In genomic region chrX:149518236-149518635, GRCh38 we compare ENCODE assay signal across 20 cellular contexts. TPM values are rescaled to one million over a fixed set of nuclear protein-coding genes. Genes with fewer than 3 reads are reported as not detected.
DNase-seq lines count a peak whose midpoint lies in the region; ATAC-seq, FAIRE-seq and TF ChIP-seq lines count a peak whose summit lies in the region.
"Had no signal": no experiment of that assay in that cellular context is flagged by ENCODE, and none has a peak within 500 bp of the region (broad histone marks: within the 10 kb centered on the region; RNA-seq: fewer than 3 reads in every experiment).

No MANE protein-coding gene starts in this region.

- no peak for TF ChIP-seq CTCF in endothelial cell of umbilical vein (IDR thresholded peaks at IDR 0.05; ENCODE audit: extremely low read depth in 1 of 2, insufficient read depth in 1 of 2, low read depth in 1 of 2, low read length in 2 of 2)
- no peak for TF ChIP-seq CTCF in left ventricle myocardium inferior (IDR thresholded peaks at IDR 0.05; ENCODE audit: borderline replicate concordance)

- H3K4me1 Mint-ChIP-seq in T-cell: peaks cover 31 to 58% (median 35%) of the 10 kb centered on the region in 3 donors

- no peak overlapping the region for H3K4me3 Mint-ChIP-seq in T-cell
- H3K4me3 Mint-ChIP-seq: CD4-positive, alpha-beta T cell had no signal

- no TSS peak for BruUV-seq in endothelial cell of umbilical vein (replicated peaks; lab: Mats Ljungman, UMichigan)

- H3K9me3 ChIP-seq in MG63 (no peaks in the 10 kb centered on the region), endothelial cell of umbilical vein (replicated peaks; ENCODE audit: control insufficient read depth, insufficient read depth, low read length) (no peaks in the 10 kb centered on the region), left ventricle myocardium inferior (replicated peaks) (no peaks in the 10 kb centered on the region)
- H3K9me3 ChIP-seq: Caco-2, HAP-1 had no signal

- H3K9me1 ChIP-seq in endothelial cell of umbilical vein (replicated peaks; ENCODE audit: control insufficient read depth, extremely low read depth, insufficient read depth, low read length): no peaks in the 10 kb centered on the region

- dilution Hi-C loops in endothelial cell of umbilical vein (cut with MboI; ENCODE audit: extremely low pct_ligation_motif_present, low sequenced_read_pairs): no loop called here

- H3K4me2 ChIP-seq in endothelial cell of umbilical vein (ENCODE audit: insufficient read depth, low read length): peak overlapping the region; percentile 11

- POLR2A ChIA-PET in endothelial cell of umbilical vein (lab: Charles Lee) (no interaction called here), T-cell (lab: Charles Lee) (interaction anchor here in 1 of 2 donors (0.9 to 1.0 kb wide), 2 partner anchors 17 to 23 kb away, joined by 3 to 6 read pairs; no protein-coding TSS in a partner anchor)

- intact Hi-C loops in endothelial cell of umbilical vein (cut with micrococcal nuclease): loop anchor here (1.0 to 2.0 kb wide), 2 partner anchors 13 to 21 kb away; partner anchors contain the start of gene IDS
- intact Hi-C loops in left ventricle myocardium inferior (cut with micrococcal nuclease): no loop called here

- H3K4me1 ChIP-seq in endothelial cell of umbilical vein (ENCODE audit: control insufficient read depth, extremely low read depth, insufficient read depth, low read length) (peaks cover 18% of the 10 kb centered on the region), left ventricle myocardium inferior (peaks cover 3% of the 10 kb centered on the region)
- H3K4me1 ChIP-seq: HAP-1 had no signal

- no peak overlapping the region for H3K9ac ChIP-seq in endothelial cell of umbilical vein (replicated peaks; ENCODE audit: extremely low read depth, insufficient read depth, low read length)
- H3K9ac ChIP-seq: GM23248 had no signal

- H3K79me2 ChIP-seq in endothelial cell of umbilical vein (ENCODE audit: control insufficient read depth, insufficient read depth, low read length): no peaks in the 10 kb centered on the region

- no peaks in the 10 kb centered on the region for H3K9me3 Mint-ChIP-seq in T-cell
- H3K9me3 Mint-ChIP-seq: CD4-positive, alpha-beta T cell had no signal

- H3K4me3 ChIP-seq in MG63 (no peak overlapping the region), endothelial cell of umbilical vein (replicated peaks in 1 of 3; ENCODE audit: insufficient read depth in 1 of 3, low read depth in 1 of 3, low read length in 3 of 3) (no peak overlapping the region), left ventricle myocardium inferior (no peak overlapping the region)
- H3K4me3 ChIP-seq: GM23248, HAP-1 had no signal

- DNase-seq in activated CD8-positive, alpha-beta memory T cell treated with anti-CD3 and anti-CD28 coated beads for 24 hours: peak; percentile 15
- DNase-seq in activated CD8-positive, alpha-beta memory T cell treated with anti-CD3 and anti-CD28 coated beads, Interleukin-2, amount 50 U/mL, for 48 hours: no peak
- DNase-seq in MG63: peak; percentile 13
- peak; percentile 70 for DNase-seq in endothelial cell of umbilical vein (ENCODE audit: low read depth, low spot score)
- no peak for DNase-seq in SIG-M5 treated with dmso at 0.1 percent for 504 hours (lab: John Stamatoyannopoulos, UW; ENCODE audit: unreplicated experiment)
- DNase-seq in left ventricle myocardium inferior: no peak
- no peak for DNase-seq in T-cell
- DNase-seq: ACHN; Caco-2; CD4-positive, alpha-beta T cell; GM23248 had no signal

- CTCF ChIA-PET in endothelial cell of umbilical vein (lab: Charles Lee): interaction anchor here (1.2 to 1.3 kb wide), 3 partner anchors 9 to 13 kb away, joined by 3 read pairs; partner anchors contain the start of gene IDS
- CTCF ChIA-PET in T-cell (lab: Charles Lee): interaction anchor here in 1 of 2 donors (0.6 kb wide), 1 partner anchor 159 kb away, joined by 3 read pairs; no protein-coding TSS in a partner anchor

- H3K27me3 ChIP-seq in MG63 (no peaks in the 10 kb centered on the region), endothelial cell of umbilical vein (ENCODE audit: control insufficient read depth in 2 of 2, insufficient read depth in 2 of 2, low read length in 2 of 2) (peaks cover 0 to 4% of the 10 kb centered on the region in 2 experiments), left ventricle myocardium inferior (ENCODE audit: low read depth) (no peaks in the 10 kb centered on the region)

- H2AFZ ChIP-seq in endothelial cell of umbilical vein (ENCODE audit: low read depth, low read length): no peak overlapping the region
- H2AFZ ChIP-seq: GM23248 had no signal

- no peak overlapping the region for H3K27ac Mint-ChIP-seq in T-cell
- H3K27ac Mint-ChIP-seq: CD4-positive, alpha-beta T cell had no signal

- H3K36me3 ChIP-seq in MG63 (no peaks in the 10 kb centered on the region), endothelial cell of umbilical vein (ENCODE audit: control insufficient read depth in 2 of 2, extremely low read depth in 1 of 2, insufficient read depth in 2 of 2, low read length in 2 of 2) (no peaks in the 10 kb centered on the region), left ventricle myocardium inferior (no peaks in the 10 kb centered on the region)
- H3K36me3 ChIP-seq: HAP-1 had no signal

- no peaks in the 10 kb centered on the region for H4K20me1 ChIP-seq in endothelial cell of umbilical vein (replicated peaks; ENCODE audit: control insufficient read depth, extremely low read depth, insufficient read depth, low read length)

- no peak for ATAC-seq in T-cell (replicated peaks in 1 of 4)

- H3K27ac ChIP-seq in endothelial cell of umbilical vein (ENCODE audit: insufficient read depth, low read depth, low read length): no peak overlapping the region
- no peak overlapping the region for H3K27ac ChIP-seq in left ventricle myocardium inferior (replicated peaks)
- H3K27ac ChIP-seq: 22Rv1, C4-2B, GM23248 had no signal

- H3K27me3 Mint-ChIP-seq in T-cell: peaks cover 0 to 18% of the 10 kb centered on the region in 2 donors
- H3K27me3 Mint-ChIP-seq: CD4-positive, alpha-beta T cell had no signal

- H3K36me3 Mint-ChIP-seq in T-cell: peaks cover 3% of the 10 kb centered on the region

- FAIRE-seq in endothelial cell of umbilical vein (lab: Jason Lieb, UNC): peak; percentile 88
- FAIRE-seq: D721Med, G401.6, GM12891, GM19239 had no signal

- no peak for TF ChIP-seq POLR2A in endothelial cell of umbilical vein (IDR thresholded peaks at IDR 0.05; ENCODE audit: low read depth, low read length)

TF ChIP-seq in endothelial cell of umbilical vein, 7 proteins besides CTCF, POLR2A, EP300 and RAD21:
- TF ChIP-seq POLR2AphosphoS5 (IDR thresholded peaks at IDR 0.05; ENCODE audit: insufficient read depth, low read depth, low read length) (no peak), MYC (IDR thresholded peaks at IDR 0.05; ENCODE audit: low read depth, low read length) (no peak), FOS (IDR thresholded peaks at IDR 0.05; ENCODE audit: borderline replicate concordance, insufficient read depth, low read length) (peak; percentile 36), EZH2 (IDR thresholded peaks at IDR 0.05; ENCODE audit: borderline replicate concordance, low read depth, low read length, severe bottlenecking) (no peak), MAX (IDR thresholded peaks at IDR 0.05; ENCODE audit: insufficient read depth, insufficient read length) (no peak), JUN (IDR thresholded peaks at IDR 0.05; ENCODE audit: borderline replicate concordance, insufficient read depth, insufficient read length, low read depth) (peak; percentile 37), GATA2 (IDR thresholded peaks at IDR 0.05; ENCODE audit: insufficient read depth, insufficient read length, low read depth, low read length) (peak; percentile 72)

RNA-seq across cellular contexts. Expression of gene IDS, which starts 13.1 kb away (rescaled TPM):
- total RNA-seq in MG63 (2014; rRNA removed; shearing (Covaris generic); ENCODE audit: low replicate concordance): 3.6 and 11.6 TPM in 2 replicates
- total RNA-seq in endothelial cell of umbilical vein (35.2 and 42.2 TPM in 2 replicates), left ventricle myocardium inferior (86.3 TPM), T-cell (100 to 1,000 TPM; 152 to 402 (median 182) TPM)
- polyA plus RNA-seq in endothelial cell of umbilical vein: 42.9 and 44.0 TPM in 2 replicates
- polyA plus RNA-seq in endothelial cell of umbilical vein (2011; cell fraction: cytosol; rRNA removed): 41.1 and 42.8 TPM in 2 replicates
- polyA plus RNA-seq in endothelial cell of umbilical vein (2011; cell fraction: nucleus; rRNA removed): 44.1 and 46.1 TPM in 2 replicates
- 39.4 and 43.7 TPM in 2 replicates for polyA plus RNA-seq in endothelial cell of umbilical vein (2012)
- polyA minus RNA-seq in endothelial cell of umbilical vein: 56.8 and 73.5 TPM in 2 replicates
- polyA minus RNA-seq in endothelial cell of umbilical vein (2011; cell fraction: cytosol; rRNA and poly(A)+ RNA removed): 4.5 TPM
- 27.7 and 31.7 TPM in 2 replicates for polyA minus RNA-seq in endothelial cell of umbilical vein (2011; cell fraction: nucleus; rRNA and poly(A)+ RNA removed)

RNA-seq across cellular contexts. Expression of gene EOLA1, which starts 22.6 kb away (rescaled TPM):
- 33.5 and 41.1 TPM in 2 replicates for total RNA-seq in MG63 (2014; rRNA removed; shearing (Covaris generic); ENCODE audit: low replicate concordance)
- total RNA-seq in endothelial cell of umbilical vein (17.5 and 24.6 TPM in 2 replicates), left ventricle myocardium inferior (31.3 TPM), T-cell (10 to 100 TPM; 24.1 to 79.0 (median 39.4) TPM)
- polyA plus RNA-seq in endothelial cell of umbilical vein: 11.2 and 12.5 TPM in 2 replicates
- polyA plus RNA-seq in endothelial cell of umbilical vein (2011; cell fraction: cytosol; rRNA removed): 15.1 and 15.8 TPM in 2 replicates
- polyA plus RNA-seq in endothelial cell of umbilical vein (2011; cell fraction: nucleus; rRNA removed): 19.6 and 20.0 TPM in 2 replicates
- polyA plus RNA-seq in endothelial cell of umbilical vein (2012): 14.8 and 17.0 TPM in 2 replicates
- 7.6 and 10.8 TPM in 2 replicates for polyA minus RNA-seq in endothelial cell of umbilical vein
- 9.3 TPM for polyA minus RNA-seq in endothelial cell of umbilical vein (2011; cell fraction: cytosol; rRNA and poly(A)+ RNA removed)
- polyA minus RNA-seq in endothelial cell of umbilical vein (2011; cell fraction: nucleus; rRNA and poly(A)+ RNA removed): 8.3 and 12.3 TPM in 2 replicates

RNA-seq across cellular contexts. Expression of gene HSFX3, which starts 31.5 kb away (rescaled TPM):
- not detected in 2 replicates for total RNA-seq in MG63 (2014; rRNA removed; shearing (Covaris generic); ENCODE audit: low replicate concordance)
- total RNA-seq in endothelial cell of umbilical vein (not detected in 2 replicates), left ventricle myocardium inferior (0.25 TPM), T-cell (not detected)
- not detected in 2 replicates for polyA plus RNA-seq in endothelial cell of umbilical vein
- not detected in 2 replicates for polyA plus RNA-seq in endothelial cell of umbilical vein (2011; cell fraction: cytosol; rRNA removed)
- polyA plus RNA-seq in endothelial cell of umbilical vein (2011; cell fraction: nucleus; rRNA removed): not detected in 2 replicates
- polyA plus RNA-seq in endothelial cell of umbilical vein (2012): not detected in 2 replicates
- polyA minus RNA-seq in endothelial cell of umbilical vein: not detected in 2 replicates
- polyA minus RNA-seq in endothelial cell of umbilical vein (2011; cell fraction: cytosol; rRNA and poly(A)+ RNA removed): not detected
- polyA minus RNA-seq in endothelial cell of umbilical vein (2011; cell fraction: nucleus; rRNA and poly(A)+ RNA removed): not detected in 2 replicates
- total RNA-seq: Caco-2; CD4-positive, alpha-beta T cell; GM23248; H4 had no signal
- polyA plus RNA-seq: BJ, GM23248 had no signal

Comparison
In these comparisons a context has a peak if more than half of its experiments do, and no peak if none do; other contexts are left out.
1. DNase-seq: peak in activated CD8-positive, alpha-beta memory T cell treated with anti-CD3 and anti-CD28 coated beads for 24 hours (single experiment), MG63 (single experiment) and endothelial cell of umbilical vein (single experiment); none in activated CD8-positive, alpha-beta memory T cell treated with anti-CD3 and anti-CD28 coated beads, Interleukin-2, amount 50 U/mL, for 48 hours (single experiment), SIG-M5 treated with dmso at 0.1 percent for 504 hours (single experiment), left ventricle myocardium inferior (single experiment) and T-cell (0 of 34).